Comparison of ENCODE assay signal across 31 cellular contexts in the genomic region with DNA sequence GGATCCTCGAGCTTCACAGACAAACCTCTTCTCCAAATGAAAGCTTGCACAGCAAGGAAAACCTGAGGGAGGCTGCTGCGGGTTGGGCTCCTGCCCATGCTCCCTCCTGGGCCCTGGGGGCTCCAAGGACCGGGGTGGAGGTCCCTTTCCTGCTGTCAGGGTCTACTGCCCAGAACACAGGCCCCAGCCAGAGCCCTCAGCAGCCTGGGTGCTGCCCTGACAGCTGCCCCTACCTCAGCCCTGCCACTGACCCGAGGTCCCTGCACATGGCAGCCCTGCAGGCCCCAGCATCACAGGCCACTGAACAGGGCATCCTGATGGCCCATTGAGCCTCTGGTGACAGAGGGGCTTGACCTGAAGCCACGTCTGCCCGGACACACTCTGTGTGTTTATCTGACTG. TPM values are rescaled to one million over a fixed set of nuclear protein-coding genes. Genes with fewer than 3 reads are reported as not detected.
A peak's percentile ranks its signal among the peaks of the same experiment; 100 is the strongest.
DNase-seq lines count a peak whose midpoint lies in the region; ATAC-seq and TF ChIP-seq lines count a peak whose summit lies in the region.
"Had no signal": no experiment of that assay in that cellular context is flagged by ENCODE, and none has a peak within 500 bp of the region (broad histone marks: within the 10 kb centered on the region; RNA-seq: fewer than 3 reads in every experiment).

No MANE protein-coding gene starts in this region.

- intact Hi-C loops in activated naive CD4-positive, alpha-beta T cell treated with anti-CD3 and anti-CD28 coated beads for 36 hours (cut with micrococcal nuclease): no loop called here
- intact Hi-C loops in natural killer cell (cut with micrococcal nuclease) (no loop called here), stomach (cut with DNase I; ENCODE audit: low total_unique reads) (no loop called here)

- H3K4me3 Mint-ChIP-seq in activated naive CD4-positive, alpha-beta T cell treated with anti-CD3 and anti-CD28 coated beads for 36 hours: no peak overlapping the region
- H3K4me3 Mint-ChIP-seq in natural killer cell (no peak overlapping the region), endothelial cell (ENCODE audit: unreplicated experiment) (no peak overlapping the region)
- H3K4me3 Mint-ChIP-seq: activated B cell treated with CpG ODN at 0.5 μM for 24 hours; activated CD4-positive, alpha-beta T cell treated with anti-CD3 and anti-CD28 coated beads, Interleukin-2, amount 10 ng/mL, durations not matched to agents 7 days and 5 days; activated T-cell treated with anti-CD3 and anti-CD28 coated beads, Interleukin-2, amount 50 U/mL, for 72 hours; brain; CD4-positive, CD25-positive, alpha-beta regulatory T cell; mesothelial cell of epicardium; stimulated activated naive B cell treated with anti-CD40 and anti-IgM and Interleukin-4, amounts not matched to agents 10 μg/mL and 1 μg/mL and 100 μg/mL, for 72 hours had no signal

- no peak overlapping the region for H3K4me2 ChIP-seq in SK-N-SH

- H3K36me3 Mint-ChIP-seq in activated naive CD4-positive, alpha-beta T cell treated with anti-CD3 and anti-CD28 coated beads for 36 hours (ENCODE audit: low read depth): no peaks in the 10 kb centered on the region
- no peaks in the 10 kb centered on the region for H3K36me3 Mint-ChIP-seq in natural killer cell
- no peaks in the 10 kb centered on the region for H3K36me3 Mint-ChIP-seq in endothelial cell (ENCODE audit: low read depth, unreplicated experiment)
- H3K36me3 Mint-ChIP-seq: brain; CD4-positive, CD25-positive, alpha-beta regulatory T cell; mesothelial cell of epicardium; stimulated activated naive B cell treated with anti-CD40 and anti-IgM and Interleukin-4, amounts not matched to agents 10 μg/mL and 1 μg/mL and 100 μg/mL, for 72 hours had no signal

- no peak overlapping the region for H3K27ac Mint-ChIP-seq in activated naive CD4-positive, alpha-beta T cell treated with anti-CD3 and anti-CD28 coated beads for 36 hours
- H3K27ac Mint-ChIP-seq in natural killer cell (no peak overlapping the region), endothelial cell (ENCODE audit: unreplicated experiment) (no peak overlapping the region)
- H3K27ac Mint-ChIP-seq: activated B cell treated with CpG ODN at 0.5 μM for 24 hours; activated CD4-positive, alpha-beta T cell treated with anti-CD3 and anti-CD28 coated beads, Interleukin-2, amount 10 ng/mL, durations not matched to agents 7 days and 5 days; activated T-cell treated with anti-CD3 and anti-CD28 coated beads, Interleukin-2, amount 50 U/mL, for 72 hours; brain; mesothelial cell of epicardium; stimulated activated naive B cell treated with anti-CD40 and anti-IgM and Interleukin-4, amounts not matched to agents 10 μg/mL and 1 μg/mL and 100 μg/mL, for 72 hours had no signal

- CTCF ChIA-PET in activated naive CD4-positive, alpha-beta T cell treated with anti-CD3 and anti-CD28 coated beads for 36 hours (lab: Charles Lee): no interaction called here
- CTCF ChIA-PET in SK-N-SH (lab: Yijun Ruan, JAX): interaction anchor here (1.4 kb wide), 1 partner anchor 9 kb away, joined by 3 read pairs; no protein-coding TSS in a partner anchor

- H3K9me3 Mint-ChIP-seq in activated naive CD4-positive, alpha-beta T cell treated with anti-CD3 and anti-CD28 coated beads for 36 hours: no peaks in the 10 kb centered on the region
- no peaks in the 10 kb centered on the region for H3K9me3 Mint-ChIP-seq in natural killer cell
- no peaks in the 10 kb centered on the region for H3K9me3 Mint-ChIP-seq in endothelial cell (ENCODE audit: unreplicated experiment)
- H3K9me3 Mint-ChIP-seq: activated B cell treated with CpG ODN at 0.5 μM for 24 hours; activated CD4-positive, alpha-beta T cell treated with anti-CD3 and anti-CD28 coated beads, Interleukin-2, amount 10 ng/mL, durations not matched to agents 7 days and 5 days; activated T-cell treated with anti-CD3 and anti-CD28 coated beads, Interleukin-2, amount 50 U/mL, for 72 hours; mesothelial cell of epicardium; stimulated activated naive B cell treated with anti-CD40 and anti-IgM and Interleukin-4, amounts not matched to agents 10 μg/mL and 1 μg/mL and 100 μg/mL, for 72 hours had no signal

- TF ChIP-seq EP300 in stomach (IDR thresholded peaks at IDR 0.05) (no peak), SK-N-SH (IDR thresholded peaks at IDR 0.05; ENCODE audit: borderline replicate concordance in 1 of 2, low read depth in 1 of 2, low read length in 1 of 2) (no peak)

- no peaks in the 10 kb centered on the region for H3F3A ChIP-seq in SK-N-SH (replicated peaks; ENCODE audit: insufficient read depth)

- peak; percentile 2 for DNase-seq in activated naive CD4-positive, alpha-beta T cell treated with anti-CD3 and anti-CD28 coated beads for 36 hours
- no peak for DNase-seq in activated naive CD4-positive, alpha-beta T cell treated with anti-CD3 and anti-CD28 coated beads, Interleukin-2, amount 50 U/mL, for 16 hours
- peak; percentile 1 for DNase-seq in effector CD4-positive, alpha-beta T cell
- DNase-seq in natural killer cell: peak; percentile 10
- peak; percentile 17 for DNase-seq in stomach
- DNase-seq in endothelial cell (ENCODE audit: low spot score): no peak
- DNase-seq in SK-N-SH: no peak
- DNase-seq: activated B cell treated with CpG ODN at 0.5 μM for 24 hours; activated CD4-positive, alpha-beta T cell treated with anti-CD3 and anti-CD28 coated beads, Interleukin-2, amount 10 ng/mL, durations not matched to agents 7 days and 5 days; activated naive CD4-positive, alpha-beta T cell; activated T-cell treated with anti-CD3 and anti-CD28 coated beads, Interleukin-2, amount 50 U/mL, for 72 hours; CD4-positive, CD25-positive, alpha-beta regulatory T cell; hippocampal formation; KG1; MM.1S; NCI-H2029; NCI-H526; OCI-M1; stimulated activated naive B cell treated with anti-CD40 and anti-IgM and Interleukin-4, amounts not matched to agents 10 μg/mL and 1 μg/mL and 100 μg/mL, for 72 hours had no signal

- no peak overlapping the region for H3K9ac ChIP-seq in SK-N-SH

- TF ChIP-seq CTCF in natural killer cell (IDR thresholded peaks at IDR 0.05): no peak
- no peak for TF ChIP-seq CTCF in stomach (IDR thresholded peaks at IDR 0.05)
- TF ChIP-seq CTCF in endothelial cell (IDR thresholded peaks at IDR 0.05; ENCODE audit: unreplicated experiment): no peak
- TF ChIP-seq CTCF in SK-N-SH (IDR thresholded peaks at IDR 0.05): no peak

- H3K4me3 ChIP-seq in stomach (no peak overlapping the region), SK-N-SH (ENCODE audit: low read depth in 2 of 2, low read length in 1 of 2) (no peak overlapping the region)
- H3K4me3 ChIP-seq: gastroesophageal sphincter, SK-N-MC had no signal

- no peaks in the 10 kb centered on the region for H3K4me1 ChIP-seq in stomach
- no peaks in the 10 kb centered on the region; a peak in 1 of 4 replicates for H3K4me1 ChIP-seq in SK-N-SH (ENCODE audit: control insufficient read depth in 1 of 2, insufficient read depth in 2 of 2, low read depth in 1 of 2, low read length in 1 of 2)
- H3K4me1 ChIP-seq: gastroesophageal sphincter had no signal

- no peak overlapping the region for H2AFZ ChIP-seq in SK-N-SH (ENCODE audit: low read depth)

- H3K36me3 ChIP-seq in stomach (no peaks in the 10 kb centered on the region), SK-N-SH (replicated peaks in 1 of 2; ENCODE audit: control insufficient read depth in 1 of 2, insufficient read depth in 2 of 2, low read length in 1 of 2) (no peaks in the 10 kb centered on the region)
- H3K36me3 ChIP-seq: gastroesophageal sphincter had no signal

- no peaks in the 10 kb centered on the region for H3K9me2 ChIP-seq in SK-N-SH

- WGBS in stomach, 5 donors: 77 to 92% (median 79%) methylated on average over 2 to 6 of the region's 6 CpGs
- 11% methylated on average over 3 of the region's 6 CpGs for WGBS in SK-N-SH (ENCODE audit: low lambda C conversion rate)

- H3K9me3 ChIP-seq in stomach (no peaks in the 10 kb centered on the region), SK-N-SH (no peaks in the 10 kb centered on the region)
- H3K9me3 ChIP-seq: gastroesophageal sphincter had no signal

- no peak for TF ChIP-seq RAD21 in SK-N-SH (IDR thresholded peaks at IDR 0.05; ENCODE audit: low read length)

- no peak for TF ChIP-seq POLR2A in stomach (IDR thresholded peaks at IDR 0.05)

- POLR2A ChIA-PET in SK-N-SH (lab: Yijun Ruan, JAX): no interaction called here

- no peak for ATAC-seq in natural killer cell
- ATAC-seq in HG02938 (IDR thresholded peaks at IDR 0.05; ENCODE audit: unreplicated experiment): no peak
- ATAC-seq: activated T-cell treated with anti-CD3 and anti-CD28 coated beads, Interleukin-2, amount 50 U/mL, for 72 hours; gastroesophageal sphincter; stimulated activated naive B cell treated with anti-CD40 and anti-IgM and Interleukin-4, amounts not matched to agents 10 μg/mL and 1 μg/mL and 100 μg/mL, for 72 hours had no signal

- H3K27me3 Mint-ChIP-seq in activated naive CD4-positive, alpha-beta T cell treated with anti-CD3 and anti-CD28 coated beads for 36 hours (ENCODE audit: low read depth): no peaks in the 10 kb centered on the region
- H3K27me3 Mint-ChIP-seq in natural killer cell (ENCODE audit: low read depth in 2 of 2) (peaks cover 7 to 10% of the 10 kb centered on the region in 2 donors), endothelial cell (ENCODE audit: unreplicated experiment) (peaks cover 8% of the 10 kb centered on the region)
- H3K27me3 Mint-ChIP-seq: activated CD4-positive, alpha-beta T cell treated with anti-CD3 and anti-CD28 coated beads, Interleukin-2, amount 10 ng/mL, durations not matched to agents 7 days and 5 days had no signal

- H3K79me2 ChIP-seq in SK-N-SH (ENCODE audit: insufficient read depth): no peaks in the 10 kb centered on the region

- no peaks in the 10 kb centered on the region for H4K20me1 ChIP-seq in SK-N-SH (ENCODE audit: insufficient read depth)

- H3K27ac ChIP-seq in stomach (no peak overlapping the region), SK-N-SH (ENCODE audit: low read depth in 2 of 2, low read length in 1 of 2) (no peak overlapping the region)
- H3K27ac ChIP-seq: gastroesophageal sphincter, SK-N-MC had no signal

- no peaks in the 10 kb centered on the region for H3K4me1 Mint-ChIP-seq in activated naive CD4-positive, alpha-beta T cell treated with anti-CD3 and anti-CD28 coated beads for 36 hours (ENCODE audit: low read depth)
- H3K4me1 Mint-ChIP-seq in natural killer cell: no peaks in the 10 kb centered on the region
- no peaks in the 10 kb centered on the region for H3K4me1 Mint-ChIP-seq in endothelial cell (ENCODE audit: unreplicated experiment)
- H3K4me1 Mint-ChIP-seq: activated B cell treated with CpG ODN at 0.5 μM for 24 hours; activated CD4-positive, alpha-beta T cell treated with anti-CD3 and anti-CD28 coated beads, Interleukin-2, amount 10 ng/mL, durations not matched to agents 7 days and 5 days; CD4-positive, CD25-positive, alpha-beta regulatory T cell; mesothelial cell of epicardium; stimulated activated naive B cell treated with anti-CD40 and anti-IgM and Interleukin-4, amounts not matched to agents 10 μg/mL and 1 μg/mL and 100 μg/mL, for 72 hours had no signal

- peaks cover 0 to 14% (median 0%) of the 10 kb centered on the region in 3 donors for H3K27me3 ChIP-seq in stomach
- no peaks in the 10 kb centered on the region for H3K27me3 ChIP-seq in SK-N-SH (ENCODE audit: insufficient read depth)

RNA-seq across cellular contexts. Expression of a gene that starts 41.0 kb away (rescaled TPM):
- not detected for total RNA-seq in activated naive CD4-positive, alpha-beta T cell treated with anti-CD3 and anti-CD28 coated beads for 36 hours
- total RNA-seq in natural killer cell: under 1 TPM in 1 of 3 donors, not detected in 2; 0.14 TPM
- 1 to 10 TPM in 1 of 5 donors, not detected in 4; 4.9 TPM for total RNA-seq in stomach
- under 1 TPM in 1 of 3 donors, not detected in 2; 0.03 TPM for polyA plus RNA-seq in stomach
- total RNA-seq in endothelial cell (ENCODE audit: unreplicated experiment): not detected
- not detected in 2 replicates for polyA plus RNA-seq in SK-N-SH (2012; rRNA removed)
- not detected in 2 replicates for polyA plus RNA-seq in SK-N-SH (2012; cell fraction: cytosol; rRNA removed)
- 0.01 and 0.06 TPM in 2 replicates for polyA plus RNA-seq in SK-N-SH (2012; cell fraction: nucleus; rRNA removed)
- total RNA-seq: A172; activated B cell treated with CpG ODN at 0.5 μM for 24 hours; activated CD4-positive, alpha-beta T cell treated with anti-CD3 and anti-CD28 coated beads, Interleukin-2, amount 10 ng/mL, durations not matched to agents 7 days and 5 days; activated T-cell treated with anti-CD3 and anti-CD28 coated beads, Interleukin-2, amount 50 U/mL, for 72 hours; CD4-positive, CD25-positive, alpha-beta regulatory T cell; chondrocyte; gastroesophageal sphincter; H1; pulmonary artery endothelial cell; T-helper 1 cell treated with Interleukin-12 subunit alpha and Interleukin-12 subunit beta and Interleukin-4 antibody, amounts not matched to agents 30 ng/mL and 1 ng/mL, for 36 hours had no signal
- polyA plus RNA-seq: CD4-positive, CD25-positive, alpha-beta regulatory T cell; H1 had no signal

RNA-seq across cellular contexts. Expression of a gene that starts 51.2 kb away (rescaled TPM):
- not detected for total RNA-seq in activated naive CD4-positive, alpha-beta T cell treated with anti-CD3 and anti-CD28 coated beads for 36 hours
- total RNA-seq in natural killer cell: not detected
- 1 to 10 TPM in 1 of 5 donors, under 1 TPM in 2, not detected in 2; 0.45 to 4.9 (median 0.55) TPM for total RNA-seq in stomach
- polyA plus RNA-seq in stomach: 10 to 100 TPM in 1 of 3 donors, 1 to 10 TPM in 2; 6.0 to 48.9 (median 9.1) TPM
- not detected for total RNA-seq in endothelial cell (ENCODE audit: unreplicated experiment)
- not detected in 2 replicates for polyA plus RNA-seq in SK-N-SH (2012; rRNA removed)
- polyA plus RNA-seq in SK-N-SH (2012; cell fraction: cytosol; rRNA removed): not detected in 2 replicates
- polyA plus RNA-seq in SK-N-SH (2012; cell fraction: nucleus; rRNA removed): not detected in 2 replicates
- total RNA-seq: A172; activated B cell treated with CpG ODN at 0.5 μM for 24 hours; activated CD4-positive, alpha-beta T cell treated with anti-CD3 and anti-CD28 coated beads, Interleukin-2, amount 10 ng/mL, durations not matched to agents 7 days and 5 days; activated T-cell treated with anti-CD3 and anti-CD28 coated beads, Interleukin-2, amount 50 U/mL, for 72 hours; CD4-positive, CD25-positive, alpha-beta regulatory T cell; chondrocyte; fibroblast of lung; H1; pulmonary artery endothelial cell; skeletal muscle tissue; T-helper 1 cell treated with Interleukin-12 subunit alpha and Interleukin-12 subunit beta and Interleukin-4 antibody, amounts not matched to agents 30 ng/mL and 1 ng/mL, for 36 hours had no signal
- polyA plus RNA-seq: CD4-positive, CD25-positive, alpha-beta regulatory T cell; fibroblast of lung had no signal

RNA-seq across cellular contexts. Expression of a gene that starts 51.2 kb away (rescaled TPM):
- total RNA-seq in activated naive CD4-positive, alpha-beta T cell treated with anti-CD3 and anti-CD28 coated beads for 36 hours: under 1 TPM; 0.35 to 0.60 TPM
- total RNA-seq in natural killer cell: 1 to 10 TPM in 2 of 3 donors, under 1 TPM in 1; 0.97 to 4.9 (median 2.5) TPM
- 100 to 1,000 TPM in 1 of 5 donors, 10 to 100 TPM in 4; 11.4 to 106 (median 22.7) TPM for total RNA-seq in stomach
- 1 to 10 TPM; 2.0 to 2.7 (median 2.3) TPM for polyA plus RNA-seq in stomach
- total RNA-seq in endothelial cell (ENCODE audit: unreplicated experiment): 2.3 TPM
- polyA plus RNA-seq in SK-N-SH (2012; rRNA removed): 0.03 TPM in 2 replicates
- polyA plus RNA-seq in SK-N-SH (2012; cell fraction: cytosol; rRNA removed): 0.05 and 0.09 TPM in 2 replicates
- polyA plus RNA-seq in SK-N-SH (2012; cell fraction: nucleus; rRNA removed): 0.12 and 0.26 TPM in 2 replicates

Comparison
In these comparisons a context has a peak if more than half of its experiments do, and no peak if none do; other contexts are left out.
1. DNase-seq: peak in activated naive CD4-positive, alpha-beta T cell treated with anti-CD3 and anti-CD28 coated beads for 36 hours (single experiment), effector CD4-positive, alpha-beta T cell (single experiment), natural killer cell (single experiment) and stomach (single experiment); none in activated naive CD4-positive, alpha-beta T cell treated with anti-CD3 and anti-CD28 coated beads, Interleukin-2, amount 50 U/mL, for 16 hours (single experiment), endothelial cell (single experiment) and SK-N-SH (single experiment).